ENCODE assay signal across 8 cellular contexts in the genomic region with DNA sequence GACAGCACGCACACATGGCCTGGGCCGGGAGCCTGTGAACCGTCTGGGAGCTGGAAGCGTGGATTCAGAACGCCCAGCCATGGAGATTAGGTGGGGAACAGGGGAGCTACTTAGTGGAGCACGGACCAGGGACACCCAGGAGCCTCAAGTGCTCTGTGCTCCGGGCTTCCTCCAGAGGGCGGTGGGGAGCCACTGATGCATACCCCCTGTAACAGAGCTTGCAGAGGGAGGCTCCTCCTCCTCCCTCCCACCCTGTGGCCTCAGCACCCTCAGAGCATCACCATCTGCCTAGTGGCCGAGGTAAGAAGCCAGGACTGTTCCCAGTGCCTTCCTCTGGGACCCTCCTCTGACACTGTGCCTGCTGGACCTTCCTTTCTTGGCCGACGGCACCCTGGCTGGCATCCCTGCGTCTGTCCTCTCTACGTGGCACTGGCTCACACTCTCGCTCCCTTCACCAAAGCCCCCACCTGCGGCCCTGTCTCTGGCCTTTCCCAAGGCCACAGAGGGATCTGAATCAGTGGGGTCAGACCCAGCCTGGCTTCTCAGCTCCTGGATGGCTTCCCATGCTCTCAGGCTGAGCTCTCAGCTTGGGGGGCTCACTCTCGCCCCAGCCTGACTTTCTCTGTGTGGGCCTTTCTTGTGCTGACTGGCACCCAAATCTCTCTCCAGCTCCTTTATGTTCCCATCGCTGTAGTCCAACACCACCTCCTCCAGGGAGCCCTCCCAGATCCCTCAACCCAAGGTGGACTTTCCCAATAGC.
DNase-seq lines count a peak whose midpoint lies in the region; ATAC-seq and TF ChIP-seq lines count a peak whose summit lies in the region.

No MANE protein-coding gene starts in this region.

- H3K27ac ChIP-seq in right lobe of liver (no peak overlapping the region), aorta (ENCODE audit: low read depth in 1 of 2, low read length in 2 of 2) (no peak overlapping the region), stomach (no peak overlapping the region)

- H3K27me3 Mint-ChIP-seq in activated naive CD8-positive, alpha-beta T cell treated with anti-CD3 and anti-CD28 coated beads, Interleukin-2, amount 50 U/mL, for 24 hours: peaks cover 8% of the 10 kb centered on the region

- H3K27me3 ChIP-seq in right lobe of liver: no peaks in the 10 kb centered on the region
- no peaks in the 10 kb centered on the region for H3K27me3 ChIP-seq in aorta (ENCODE audit: control insufficient read depth in 1 of 2, insufficient read depth in 2 of 2, low read length in 1 of 2)
- peaks cover 0 to 58% (median 11%) of the 10 kb centered on the region in 3 donors for H3K27me3 ChIP-seq in stomach

- H3K4me3 ChIP-seq in right lobe of liver: no peak overlapping the region
- no peak overlapping the region for H3K4me3 ChIP-seq in aorta (ENCODE audit: low read length in 2 of 2)
- no peak overlapping the region for H3K4me3 ChIP-seq in stomach

- TF ChIP-seq CTCF in right lobe of liver (IDR thresholded peaks at IDR 0.05) (peak; percentile 47 to 58 (median 52)), stomach (IDR thresholded peaks at IDR 0.05) (peak in 3 of 7 experiments; percentile 9 to 12 (median 11))

- TF ChIP-seq EP300 in stomach (IDR thresholded peaks at IDR 0.05): no peak

- no peaks in the 10 kb centered on the region for H3K4me1 Mint-ChIP-seq in activated naive CD8-positive, alpha-beta T cell treated with anti-CD3 and anti-CD28 coated beads, Interleukin-2, amount 50 U/mL, for 24 hours

- H3K4me1 ChIP-seq in right lobe of liver: no peaks in the 10 kb centered on the region
- H3K4me1 ChIP-seq in aorta (ENCODE audit: control insufficient read depth in 1 of 2, insufficient read depth in 2 of 2, low read length in 2 of 2): no peaks in the 10 kb centered on the region
- H3K4me1 ChIP-seq in stomach: no peaks in the 10 kb centered on the region

- no peak overlapping the region for H3K4me3 Mint-ChIP-seq in activated naive CD8-positive, alpha-beta T cell treated with anti-CD3 and anti-CD28 coated beads, Interleukin-2, amount 50 U/mL, for 24 hours

- no peaks in the 10 kb centered on the region for H3K9me3 Mint-ChIP-seq in activated naive CD8-positive, alpha-beta T cell treated with anti-CD3 and anti-CD28 coated beads, Interleukin-2, amount 50 U/mL, for 24 hours

- no peak overlapping the region for H3K27ac Mint-ChIP-seq in activated naive CD8-positive, alpha-beta T cell treated with anti-CD3 and anti-CD28 coated beads, Interleukin-2, amount 50 U/mL, for 24 hours

- WGBS in right lobe of liver (ENCODE audit: insufficient coverage, low coverage, low lambda C conversion rate, missing lambda C conversion rate): 52% methylated on average over 8 of the region's 17 CpGs
- 31 to 34% methylated on average over 17 of the region's 17 CpGs for WGBS in aorta, 2 donors
- WGBS in stomach, 5 donors: 52 to 60% (median 53%) methylated on average over 15 to 17 of the region's 17 CpGs

- no peaks in the 10 kb centered on the region for H3K36me3 Mint-ChIP-seq in activated naive CD8-positive, alpha-beta T cell treated with anti-CD3 and anti-CD28 coated beads, Interleukin-2, amount 50 U/mL, for 24 hours (ENCODE audit: low read depth)

- H3K9me3 ChIP-seq in right lobe of liver (no peaks in the 10 kb centered on the region), aorta (ENCODE audit: control insufficient read depth, low read length) (peaks cover 1% of the 10 kb centered on the region), stomach (no peaks in the 10 kb centered on the region)

- H3K36me3 ChIP-seq in right lobe of liver (no peaks in the 10 kb centered on the region), aorta (ENCODE audit: control insufficient read depth in 1 of 2, insufficient read depth in 2 of 2, low read length in 1 of 2) (no peaks in the 10 kb centered on the region), stomach (no peaks in the 10 kb centered on the region)

- DNase-seq in NCI-H2196 (lab: John Stamatoyannopoulos, UW; ENCODE audit: unreplicated experiment) (peak; percentile 4), NCI-H2196 treated with DMSO at 0.1 percent for 48 hours (lab: John Stamatoyannopoulos, UW; ENCODE audit: unreplicated experiment) (no peak), NCI-H510A (lab: John Stamatoyannopoulos, UW) (peak; percentile 51), right lobe of liver (peak in 2 of 3 donors; percentile 47 to 50), aorta (peak; percentile 51 to 73), stomach (no peak), glomerular visceral epithelial cell (ENCODE audit: extremely low spot score) (no peak)
- peak; percentile 55 for DNase-seq in activated naive CD8-positive, alpha-beta T cell treated with anti-CD3 and anti-CD28 coated beads, Interleukin-2, amount 50 U/mL, for 24 hours

- intact Hi-C loops in right lobe of liver (cut with DNase I): loop anchor here (5.0 kb wide), 1 partner anchor 256 kb away; no protein-coding TSS in a partner anchor
- intact Hi-C loops in aorta (cut with DNase I): loop anchor here in 1 of 2 donors (2.0 kb wide), 1 partner anchor 258 kb away; no protein-coding TSS in a partner anchor
- intact Hi-C loops in stomach (cut with DNase I; ENCODE audit: low total_unique reads): no loop called here

- peak; percentile 72 for ATAC-seq in activated naive CD8-positive, alpha-beta T cell treated with anti-CD3 and anti-CD28 coated beads, Interleukin-2, amount 50 U/mL, for 24 hours
- peak; percentile 73 to 83 (median 80) for ATAC-seq in right lobe of liver
- no peak for ATAC-seq in aorta (ENCODE audit: low FRiP score)

- no peak for TF ChIP-seq POLR2A in right lobe of liver (IDR thresholded peaks at IDR 0.05)
- no peak for TF ChIP-seq POLR2A in stomach (IDR thresholded peaks at IDR 0.05)

Comparison
In these comparisons a context has a peak if more than half of its experiments do, and no peak if none do; other contexts are left out.
1. DNase-seq: peak in NCI-H2196 (single experiment), NCI-H510A (single experiment), activated naive CD8-positive, alpha-beta T cell treated with anti-CD3 and anti-CD28 coated beads, Interleukin-2, amount 50 U/mL, for 24 hours (single experiment), right lobe of liver (2 of 3) and aorta (2 of 2); none in NCI-H2196 treated with DMSO at 0.1 percent for 48 hours (single experiment), stomach (single experiment) and glomerular visceral epithelial cell (single experiment).